8 cellular contexts compared by ENCODE assay signal in genomic region chr16:84603115-84603816, GRCh38. TPM values are rescaled to one million over a fixed set of nuclear protein-coding genes. Genes with fewer than 3 reads are reported as not detected.
DNase-seq lines count a peak whose midpoint lies in the region; ATAC-seq and TF ChIP-seq lines count a peak whose summit lies in the region.

No MANE protein-coding gene starts in this region.

- H3K27ac ChIP-seq in mucosa of rectum (ENCODE audit: low read depth in 2 of 2, low read length in 2 of 2) (peak overlapping the region; percentile 41 to 68), tibial nerve (peak overlapping the region; percentile 78 to 94 (median 88))

- TF ChIP-seq POLR2A in tibial nerve (IDR thresholded peaks at IDR 0.05): peak in 1 of 2 donors; percentile 32

- peaks cover 8% of the 10 kb centered on the region for H3K36me3 Mint-ChIP-seq in T-helper 17 cell (ENCODE audit: low read depth)

- DNase-seq in activated effector memory CD4-positive, alpha-beta T cell treated with anti-CD3 and anti-CD28 coated beads, Interleukin-2, amount 50 U/mL, for 16 hours: peak; percentile 88
- DNase-seq in activated effector memory CD4-positive, alpha-beta T cell treated with Interleukin-2 at 50 U/mL for 16 hours: no peak
- DNase-seq in T-helper 17 cell: peak in 1 of 3 donors; percentile 44
- DNase-seq in dermis microvascular lymphatic vessel endothelial cell (ENCODE audit: low read depth in 2 of 2): peak; percentile 77 to 94
- DNase-seq in tibial nerve (ENCODE audit: low spot score in 2 of 2): peak; percentile 87 to 88
- DNase-seq in cerebellum (ENCODE audit: low spot score): no peak

- H3K4me1 Mint-ChIP-seq in T-helper 17 cell: peaks cover 69% of the 10 kb centered on the region

- ATAC-seq in T-helper 17 cell (no peak), GM18502 (IDR thresholded peaks at IDR 0.05; ENCODE audit: poor library complexity, unreplicated experiment) (no peak)

- H3K4me3 ChIP-seq in mucosa of rectum (ENCODE audit: low read length in 2 of 2) (peak overlapping the region; percentile 19 to 42), tibial nerve (peak overlapping the region in 1 of 4 donors; percentile 3)

- H3K4me1 ChIP-seq in mucosa of rectum (ENCODE audit: control insufficient read depth in 2 of 2, insufficient read depth in 2 of 2, low read length in 2 of 2) (peaks cover 11 to 24% of the 10 kb centered on the region in 2 donors), tibial nerve (peaks cover 0 to 82% (median 75%) of the 10 kb centered on the region in 4 donors)

- 31% methylated on average over 24 of the region's 24 CpGs for WGBS in tibial nerve, 2 donors

- peak overlapping the region; percentile 91 for H3K4me3 Mint-ChIP-seq in T-helper 17 cell

- H3K36me3 ChIP-seq in mucosa of rectum (ENCODE audit: control insufficient read depth in 2 of 2, insufficient read depth in 2 of 2, low read length in 2 of 2): no peaks in the 10 kb centered on the region
- H3K36me3 ChIP-seq in tibial nerve: peaks cover 0 to 6% (median 0%) of the 10 kb centered on the region in 3 donors

- no peak for TF ChIP-seq CTCF in tibial nerve (IDR thresholded peaks at IDR 0.05)

- H3K27me3 ChIP-seq in mucosa of rectum (ENCODE audit: control insufficient read depth in 2 of 2, insufficient read depth in 2 of 2, low read length in 2 of 2) (no peaks in the 10 kb centered on the region), tibial nerve (no peaks in the 10 kb centered on the region)

- H3K27me3 Mint-ChIP-seq in T-helper 17 cell: no peaks in the 10 kb centered on the region

- H3K27ac Mint-ChIP-seq in T-helper 17 cell: peak overlapping the region; percentile 99

- peak; percentile 13 to 85 for TF ChIP-seq EP300 in tibial nerve (IDR thresholded peaks at IDR 0.05)

- H3K9me3 ChIP-seq in T-helper 17 cell (ENCODE audit: control insufficient read depth, low read length, poor library complexity, severe bottlenecking) (no peaks in the 10 kb centered on the region), mucosa of rectum (ENCODE audit: control insufficient read depth in 2 of 2, low read length in 2 of 2) (no peaks in the 10 kb centered on the region), tibial nerve (peaks cover 0 to 5% (median 0%) of the 10 kb centered on the region in 4 donors)

- peak overlapping the region; percentile 6 to 36 for H3K9ac ChIP-seq in mucosa of rectum (ENCODE audit: low read depth in 1 of 2, low read length in 2 of 2)

RNA-seq across cellular contexts. Expression of gene COTL1, which starts 14.6 kb away (rescaled TPM):
- total RNA-seq in T-helper 17 cell: 100 to 1,000 TPM; 287 to 328 TPM
- 152 and 176 TPM in 2 replicates for total RNA-seq in dermis microvascular lymphatic vessel endothelial cell
- total RNA-seq in tibial nerve: 10 to 100 TPM; 29.9 to 84.9 (median 52.6) TPM
- total RNA-seq in cerebellum: 49.2 TPM

RNA-seq across cellular contexts. Expression of gene KLHL36, which starts 45.0 kb away (rescaled TPM):
- 10 to 100 TPM; 68.1 to 78.2 TPM for total RNA-seq in T-helper 17 cell
- total RNA-seq in dermis microvascular lymphatic vessel endothelial cell: 49.6 and 62.2 TPM in 2 replicates
- total RNA-seq in tibial nerve: 10 to 100 TPM; 60.1 to 75.3 (median 66.0) TPM
- 63.5 TPM for total RNA-seq in cerebellum

Comparison
In these comparisons a context has a peak if more than half of its experiments do, and no peak if none do; other contexts are left out.
1. DNase-seq: peak in activated effector memory CD4-positive, alpha-beta T cell treated with anti-CD3 and anti-CD28 coated beads, Interleukin-2, amount 50 U/mL, for 16 hours (single experiment), dermis microvascular lymphatic vessel endothelial cell (2 of 2) and tibial nerve (2 of 2); none in activated effector memory CD4-positive, alpha-beta T cell treated with Interleukin-2 at 50 U/mL for 16 hours (single experiment) and cerebellum (single experiment).